Comparison of ENCODE assay signal across 1 cellular context in the genomic region with DNA sequence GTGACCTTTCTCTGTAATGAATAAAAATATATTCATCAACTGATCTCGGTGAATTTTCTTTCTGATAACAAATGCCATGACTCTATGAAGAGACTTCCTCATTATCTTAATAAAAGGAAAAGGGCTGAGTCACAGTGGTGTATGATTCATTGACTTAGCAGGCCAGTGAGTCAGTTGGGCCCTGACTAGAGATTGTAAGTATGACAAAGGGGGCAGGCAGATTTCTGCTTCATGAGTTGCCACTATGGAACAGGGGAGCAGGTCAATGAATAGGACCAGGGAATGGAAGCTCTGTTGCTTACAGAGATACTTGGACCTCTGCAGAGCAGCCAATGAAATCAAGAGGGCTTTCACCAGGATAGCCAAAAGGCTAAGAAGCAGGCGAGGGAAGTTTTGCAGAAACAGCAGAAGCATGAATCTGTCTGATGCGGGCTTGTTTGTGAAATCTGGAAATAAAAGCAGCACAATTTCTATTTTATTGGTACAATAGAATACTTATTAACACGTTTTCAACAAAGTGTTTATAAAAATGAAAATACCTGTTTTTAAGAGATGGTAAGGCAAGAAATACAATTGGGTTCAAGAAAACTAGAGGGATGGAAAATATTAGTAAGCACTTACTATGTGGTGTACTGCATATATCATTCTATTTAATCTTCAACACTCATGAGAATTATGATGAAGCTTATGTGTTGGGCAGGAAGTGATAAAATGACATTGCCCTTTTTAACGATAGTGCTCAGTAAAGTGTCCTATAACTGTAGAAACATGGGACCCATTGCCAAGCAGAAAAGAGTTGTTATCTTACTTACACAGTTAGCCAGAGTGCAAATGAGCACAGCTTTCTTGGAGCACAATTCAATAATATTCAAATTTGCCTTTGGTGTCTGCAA.
TF ChIP-seq lines count a peak whose summit lies in the region.

No MANE protein-coding gene starts in this region.

TF ChIP-seq in K562, 482 proteins besides CTCF, POLR2A, EP300 and RAD21 (continued from another document and continues in another):
- TF ChIP-seq RBM14 (IDR thresholded peaks at IDR 0.05; ENCODE audit: borderline replicate concordance, insufficient read depth, low read depth, low read length) (no peak), HNRNPUL1 (IDR thresholded peaks at IDR 0.05; ENCODE audit: low read length) (no peak), ZNF347 (CRISPR knock-in tag; IDR thresholded peaks at IDR 0.05; ENCODE audit: low read depth) (no peak), GABPB1 (CRISPR knock-in tag; IDR thresholded peaks at IDR 0.05) (no peak), ZNF197 (CRISPR knock-in tag; IDR thresholded peaks at IDR 0.05; ENCODE audit: low read depth) (0 out of 2 replicates have a peak, but pooled peaks have one; percentile 29), XRCC5 (IDR thresholded peaks at IDR 0.05; ENCODE audit: low read depth, low read length) (no peak), ZNF121 (CRISPR knock-in tag; conservative IDR thresholded peaks at IDR 0.05) (no peak), ZNF143 (CRISPR knock-in tag; IDR thresholded peaks at IDR 0.05) (no peak), MCM7 (IDR thresholded peaks at IDR 0.05) (no peak), ZNF77 (CRISPR knock-in tag; IDR thresholded peaks at IDR 0.05) (no peak), ZNF224 (CRISPR knock-in tag; IDR thresholded peaks at IDR 0.05) (no peak), ZKSCAN1 (IDR thresholded peaks at IDR 0.05; ENCODE audit: low read depth, low read length) (no peak), ZNF717 (CRISPR knock-in tag; IDR thresholded peaks at IDR 0.05) (no peak), PHB (CRISPR knock-in tag; IDR thresholded peaks at IDR 0.05) (no peak), KLF16 (IDR thresholded peaks at IDR 0.05) (no peak), CBX8 (IDR thresholded peaks at IDR 0.05; ENCODE audit: borderline replicate concordance, extremely low read depth, low read depth, low read length, poor library complexity, severe bottlenecking) (no peak), MAFG (tag; conservative IDR thresholded peaks at IDR 0.05) (peak; percentile 98), CXXC5 (CRISPR knock-in tag; IDR thresholded peaks at IDR 0.05) (no peak), KLF13 (tag; IDR thresholded peaks at IDR 0.05; ENCODE audit: borderline replicate concordance, low read depth) (no peak), CHD2 (IDR thresholded peaks at IDR 0.05; ENCODE audit: low read depth, low read length) (no peak), SNRNP70 (optimal IDR thresholded peaks at IDR 0.05; ENCODE audit: low read depth, low read length) (no peak), POLR2AphosphoS5 (IDR thresholded peaks at IDR 0.05; ENCODE audit: control insufficient read depth, insufficient read depth, low read depth, low read length) (no peak; the same call in 1 of the 2 replicates), SLC30A9 (CRISPR knock-in tag; IDR thresholded peaks at IDR 0.05) (no peak), HNRNPK (IDR thresholded peaks at IDR 0.05; ENCODE audit: low read depth, low read length, poor library complexity, severe bottlenecking) (no peak), HSF4 (CRISPR knock-in tag; IDR thresholded peaks at IDR 0.05; ENCODE audit: borderline replicate concordance) (no peak), BRF1 (IDR thresholded peaks at IDR 0.05; ENCODE audit: borderline replicate concordance, extremely low read depth, insufficient read length) (no peak), MTA3 (IDR thresholded peaks at IDR 0.05; ENCODE audit: borderline replicate concordance) (peak; percentile 33; the same call in 1 of the 2 replicates), MEF2A (IDR thresholded peaks at IDR 0.05; ENCODE audit: control insufficient read depth, low read depth, low read length) (no peak), ESRRB (CRISPR knock-in tag; IDR thresholded peaks at IDR 0.05; ENCODE audit: borderline replicate concordance) (no peak), RAD51 (IDR thresholded peaks at IDR 0.05; ENCODE audit: borderline replicate concordance, low read depth) (no peak), EP400 (IDR thresholded peaks at IDR 0.05) (peak; percentile 9), ELF1 (tag; IDR thresholded peaks at IDR 0.05) (peak; percentile 20; the same call in 1 of the 2 replicates), MEIS2 (IDR thresholded peaks at IDR 0.05; ENCODE audit: partially characterized antibody) (peak; percentile 91), RB1 (IDR thresholded peaks at IDR 0.05; ENCODE audit: low read depth) (no peak)
- TF ChIP-seq, protein P1, sequence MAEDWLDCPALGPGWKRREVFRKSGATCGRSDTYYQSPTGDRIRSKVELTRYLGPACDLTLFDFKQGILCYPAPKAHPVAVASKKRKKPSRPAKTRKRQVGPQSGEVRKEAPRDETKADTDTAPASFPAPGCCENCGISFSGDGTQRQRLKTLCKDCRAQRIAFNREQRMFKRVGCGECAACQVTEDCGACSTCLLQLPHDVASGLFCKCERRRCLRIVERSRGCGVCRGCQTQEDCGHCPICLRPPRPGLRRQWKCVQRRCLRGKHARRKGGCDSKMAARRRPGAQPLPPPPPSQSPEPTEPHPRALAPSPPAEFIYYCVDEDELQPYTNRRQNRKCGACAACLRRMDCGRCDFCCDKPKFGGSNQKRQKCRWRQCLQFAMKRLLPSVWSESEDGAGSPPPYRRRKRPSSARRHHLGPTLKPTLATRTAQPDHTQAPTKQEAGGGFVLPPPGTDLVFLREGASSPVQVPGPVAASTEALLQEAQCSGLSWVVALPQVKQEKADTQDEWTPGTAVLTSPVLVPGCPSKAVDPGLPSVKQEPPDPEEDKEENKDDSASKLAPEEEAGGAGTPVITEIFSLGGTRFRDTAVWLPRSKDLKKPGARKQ (CRISPR knock-in tag; IDR thresholded peaks at IDR 0.05) = no peak
- TF ChIP-seq, protein P2, sequence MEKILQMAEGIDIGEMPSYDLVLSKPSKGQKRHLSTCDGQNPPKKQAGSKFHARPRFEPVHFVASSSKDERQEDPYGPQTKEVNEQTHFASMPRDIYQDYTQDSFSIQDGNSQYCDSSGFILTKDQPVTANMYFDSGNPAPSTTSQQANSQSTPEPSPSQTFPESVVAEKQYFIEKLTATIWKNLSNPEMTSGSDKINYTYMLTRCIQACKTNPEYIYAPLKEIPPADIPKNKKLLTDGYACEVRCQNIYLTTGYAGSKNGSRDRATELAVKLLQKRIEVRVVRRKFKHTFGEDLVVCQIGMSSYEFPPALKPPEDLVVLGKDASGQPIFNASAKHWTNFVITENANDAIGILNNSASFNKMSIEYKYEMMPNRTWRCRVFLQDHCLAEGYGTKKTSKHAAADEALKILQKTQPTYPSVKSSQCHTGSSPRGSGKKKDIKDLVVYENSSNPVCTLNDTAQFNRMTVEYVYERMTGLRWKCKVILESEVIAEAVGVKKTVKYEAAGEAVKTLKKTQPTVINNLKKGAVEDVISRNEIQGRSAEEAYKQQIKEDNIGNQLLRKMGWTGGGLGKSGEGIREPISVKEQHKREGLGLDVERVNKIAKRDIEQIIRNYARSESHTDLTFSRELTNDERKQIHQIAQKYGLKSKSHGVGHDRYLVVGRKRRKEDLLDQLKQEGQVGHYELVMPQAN (IDR thresholded peaks at IDR 0.05; ENCODE audit: borderline replicate concordance) = no peak
- TF ChIP-seq, protein P3, sequence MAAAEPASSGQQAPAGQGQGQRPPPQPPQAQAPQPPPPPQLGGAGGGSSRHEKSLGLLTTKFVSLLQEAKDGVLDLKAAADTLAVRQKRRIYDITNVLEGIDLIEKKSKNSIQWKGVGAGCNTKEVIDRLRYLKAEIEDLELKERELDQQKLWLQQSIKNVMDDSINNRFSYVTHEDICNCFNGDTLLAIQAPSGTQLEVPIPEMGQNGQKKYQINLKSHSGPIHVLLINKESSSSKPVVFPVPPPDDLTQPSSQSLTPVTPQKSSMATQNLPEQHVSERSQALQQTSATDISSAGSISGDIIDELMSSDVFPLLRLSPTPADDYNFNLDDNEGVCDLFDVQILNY (CRISPR knock-in tag; IDR thresholded peaks at IDR 0.05) = no peak
- TF ChIP-seq, protein P4, sequence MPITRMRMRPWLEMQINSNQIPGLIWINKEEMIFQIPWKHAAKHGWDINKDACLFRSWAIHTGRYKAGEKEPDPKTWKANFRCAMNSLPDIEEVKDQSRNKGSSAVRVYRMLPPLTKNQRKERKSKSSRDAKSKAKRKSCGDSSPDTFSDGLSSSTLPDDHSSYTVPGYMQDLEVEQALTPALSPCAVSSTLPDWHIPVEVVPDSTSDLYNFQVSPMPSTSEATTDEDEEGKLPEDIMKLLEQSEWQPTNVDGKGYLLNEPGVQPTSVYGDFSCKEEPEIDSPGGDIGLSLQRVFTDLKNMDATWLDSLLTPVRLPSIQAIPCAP (CRISPR knock-in tag; IDR thresholded peaks at IDR 0.05; ENCODE audit: borderline replicate concordance) = no peak
- TF ChIP-seq, protein P5, sequence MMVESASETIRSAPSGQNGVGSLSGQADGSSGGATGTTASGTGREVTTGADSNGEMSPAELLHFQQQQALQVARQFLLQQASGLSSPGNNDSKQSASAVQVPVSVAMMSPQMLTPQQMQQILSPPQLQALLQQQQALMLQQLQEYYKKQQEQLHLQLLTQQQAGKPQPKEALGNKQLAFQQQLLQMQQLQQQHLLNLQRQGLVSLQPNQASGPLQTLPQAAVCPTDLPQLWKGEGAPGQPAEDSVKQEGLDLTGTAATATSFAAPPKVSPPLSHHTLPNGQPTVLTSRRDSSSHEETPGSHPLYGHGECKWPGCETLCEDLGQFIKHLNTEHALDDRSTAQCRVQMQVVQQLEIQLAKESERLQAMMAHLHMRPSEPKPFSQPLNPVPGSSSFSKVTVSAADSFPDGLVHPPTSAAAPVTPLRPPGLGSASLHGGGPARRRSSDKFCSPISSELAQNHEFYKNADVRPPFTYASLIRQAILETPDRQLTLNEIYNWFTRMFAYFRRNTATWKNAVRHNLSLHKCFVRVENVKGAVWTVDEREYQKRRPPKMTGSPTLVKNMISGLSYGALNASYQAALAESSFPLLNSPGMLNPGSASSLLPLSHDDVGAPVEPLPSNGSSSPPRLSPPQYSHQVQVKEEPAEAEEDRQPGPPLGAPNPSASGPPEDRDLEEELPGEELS (CRISPR knock-in tag; IDR thresholded peaks at IDR 0.05; ENCODE audit: borderline replicate concordance) = no peak
- TF ChIP-seq, protein P6, sequence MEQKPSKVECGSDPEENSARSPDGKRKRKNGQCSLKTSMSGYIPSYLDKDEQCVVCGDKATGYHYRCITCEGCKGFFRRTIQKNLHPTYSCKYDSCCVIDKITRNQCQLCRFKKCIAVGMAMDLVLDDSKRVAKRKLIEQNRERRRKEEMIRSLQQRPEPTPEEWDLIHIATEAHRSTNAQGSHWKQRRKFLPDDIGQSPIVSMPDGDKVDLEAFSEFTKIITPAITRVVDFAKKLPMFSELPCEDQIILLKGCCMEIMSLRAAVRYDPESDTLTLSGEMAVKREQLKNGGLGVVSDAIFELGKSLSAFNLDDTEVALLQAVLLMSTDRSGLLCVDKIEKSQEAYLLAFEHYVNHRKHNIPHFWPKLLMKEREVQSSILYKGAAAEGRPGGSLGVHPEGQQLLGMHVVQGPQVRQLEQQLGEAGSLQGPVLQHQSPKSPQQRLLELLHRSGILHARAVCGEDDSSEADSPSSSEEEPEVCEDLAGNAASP (IDR thresholded peaks at IDR 0.05) = no peak
- TF ChIP-seq, protein P7, sequence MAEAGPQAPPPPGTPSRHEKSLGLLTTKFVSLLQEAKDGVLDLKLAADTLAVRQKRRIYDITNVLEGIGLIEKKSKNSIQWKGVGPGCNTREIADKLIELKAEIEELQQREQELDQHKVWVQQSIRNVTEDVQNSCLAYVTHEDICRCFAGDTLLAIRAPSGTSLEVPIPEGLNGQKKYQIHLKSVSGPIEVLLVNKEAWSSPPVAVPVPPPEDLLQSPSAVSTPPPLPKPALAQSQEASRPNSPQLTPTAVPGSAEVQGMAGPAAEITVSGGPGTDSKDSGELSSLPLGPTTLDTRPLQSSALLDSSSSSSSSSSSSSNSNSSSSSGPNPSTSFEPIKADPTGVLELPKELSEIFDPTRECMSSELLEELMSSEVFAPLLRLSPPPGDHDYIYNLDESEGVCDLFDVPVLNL (CRISPR knock-in tag; IDR thresholded peaks at IDR 0.05; ENCODE audit: low read depth) = no peak
- TF ChIP-seq, protein P8, sequence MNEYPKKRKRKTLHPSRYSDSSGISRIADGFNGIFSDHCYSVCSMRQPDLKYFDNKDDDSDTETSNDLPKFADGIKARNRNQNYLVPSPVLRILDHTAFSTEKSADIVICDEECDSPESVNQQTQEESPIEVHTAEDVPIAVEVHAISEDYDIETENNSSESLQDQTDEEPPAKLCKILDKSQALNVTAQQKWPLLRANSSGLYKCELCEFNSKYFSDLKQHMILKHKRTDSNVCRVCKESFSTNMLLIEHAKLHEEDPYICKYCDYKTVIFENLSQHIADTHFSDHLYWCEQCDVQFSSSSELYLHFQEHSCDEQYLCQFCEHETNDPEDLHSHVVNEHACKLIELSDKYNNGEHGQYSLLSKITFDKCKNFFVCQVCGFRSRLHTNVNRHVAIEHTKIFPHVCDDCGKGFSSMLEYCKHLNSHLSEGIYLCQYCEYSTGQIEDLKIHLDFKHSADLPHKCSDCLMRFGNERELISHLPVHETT (CRISPR knock-in tag; conservative IDR thresholded peaks at IDR 0.05 in 1 of 2, IDR thresholded peaks at IDR 0.05 in 1 of 2) = no peak; a peak in 1 of 4 replicates
- TF ChIP-seq, protein P9, sequence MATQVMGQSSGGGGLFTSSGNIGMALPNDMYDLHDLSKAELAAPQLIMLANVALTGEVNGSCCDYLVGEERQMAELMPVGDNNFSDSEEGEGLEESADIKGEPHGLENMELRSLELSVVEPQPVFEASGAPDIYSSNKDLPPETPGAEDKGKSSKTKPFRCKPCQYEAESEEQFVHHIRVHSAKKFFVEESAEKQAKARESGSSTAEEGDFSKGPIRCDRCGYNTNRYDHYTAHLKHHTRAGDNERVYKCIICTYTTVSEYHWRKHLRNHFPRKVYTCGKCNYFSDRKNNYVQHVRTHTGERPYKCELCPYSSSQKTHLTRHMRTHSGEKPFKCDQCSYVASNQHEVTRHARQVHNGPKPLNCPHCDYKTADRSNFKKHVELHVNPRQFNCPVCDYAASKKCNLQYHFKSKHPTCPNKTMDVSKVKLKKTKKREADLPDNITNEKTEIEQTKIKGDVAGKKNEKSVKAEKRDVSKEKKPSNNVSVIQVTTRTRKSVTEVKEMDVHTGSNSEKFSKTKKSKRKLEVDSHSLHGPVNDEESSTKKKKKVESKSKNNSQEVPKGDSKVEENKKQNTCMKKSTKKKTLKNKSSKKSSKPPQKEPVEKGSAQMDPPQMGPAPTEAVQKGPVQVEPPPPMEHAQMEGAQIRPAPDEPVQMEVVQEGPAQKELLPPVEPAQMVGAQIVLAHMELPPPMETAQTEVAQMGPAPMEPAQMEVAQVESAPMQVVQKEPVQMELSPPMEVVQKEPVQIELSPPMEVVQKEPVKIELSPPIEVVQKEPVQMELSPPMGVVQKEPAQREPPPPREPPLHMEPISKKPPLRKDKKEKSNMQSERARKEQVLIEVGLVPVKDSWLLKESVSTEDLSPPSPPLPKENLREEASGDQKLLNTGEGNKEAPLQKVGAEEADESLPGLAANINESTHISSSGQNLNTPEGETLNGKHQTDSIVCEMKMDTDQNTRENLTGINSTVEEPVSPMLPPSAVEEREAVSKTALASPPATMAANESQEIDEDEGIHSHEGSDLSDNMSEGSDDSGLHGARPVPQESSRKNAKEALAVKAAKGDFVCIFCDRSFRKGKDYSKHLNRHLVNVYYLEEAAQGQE (CRISPR knock-in tag; IDR thresholded peaks at IDR 0.05; ENCODE audit: low read depth) = no peak
- TF ChIP-seq, protein P10, sequence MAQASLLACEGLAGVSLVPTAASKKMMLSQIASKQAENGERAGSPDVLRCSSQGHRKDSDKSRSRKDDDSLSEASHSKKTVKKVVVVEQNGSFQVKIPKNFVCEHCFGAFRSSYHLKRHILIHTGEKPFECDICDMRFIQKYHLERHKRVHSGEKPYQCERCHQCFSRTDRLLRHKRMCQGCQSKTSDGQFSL (CRISPR knock-in tag; IDR thresholded peaks at IDR 0.05) = no peak
- TF ChIP-seq, protein P10 (tag; IDR thresholded peaks at IDR 0.05) = no peak
